Comparison of ENCODE assay signal across 11 cellular contexts in genomic region chr22:29216873-29217666, GRCh38. TPM values are rescaled to one million over a fixed set of nuclear protein-coding genes. Genes with fewer than 3 reads are reported as not detected.
A peak's percentile ranks its signal among the peaks of the same experiment; 100 is the strongest.
DNase-seq lines count a peak whose midpoint lies in the region; ATAC-seq and TF ChIP-seq lines count a peak whose summit lies in the region.
"Had no signal": no experiment of that assay in that cellular context is flagged by ENCODE, and none has a peak within 500 bp of the region (broad histone marks: within the 10 kb centered on the region; RNA-seq: fewer than 3 reads in every experiment).

No MANE protein-coding gene starts in this region.

- H3K27ac ChIP-seq in SJCRH30 (no peak overlapping the region), sigmoid colon (no peak overlapping the region)

- TF ChIP-seq EP300 in sigmoid colon (IDR thresholded peaks at IDR 0.05), result no peak

- TF ChIP-seq POLR2A in sigmoid colon (IDR thresholded peaks at IDR 0.05), result no peak

- H3K4me3 ChIP-seq in GM12865 (ENCODE audit: low read depth, low read length) (no peak overlapping the region), SJCRH30 (no peak overlapping the region), sigmoid colon (no peak overlapping the region)

- H3K36me3 ChIP-seq in SJCRH30 (no peaks in the 10 kb centered on the region), sigmoid colon (no peaks in the 10 kb centered on the region)

- H3K9me3 ChIP-seq in SJCRH30 (replicated peaks) (no peaks in the 10 kb centered on the region), sigmoid colon (no peaks in the 10 kb centered on the region)

- TF ChIP-seq CTCF in GM12865 (IDR thresholded peaks at IDR 0.05; ENCODE audit: insufficient read depth, low read depth, low read length, missing control alignments), result no peak
- TF ChIP-seq CTCF in sigmoid colon (IDR thresholded peaks at IDR 0.05), result no peak

- 78 to 80% methylated on average over 14 of the region's 14 CpGs for WGBS in sigmoid colon, 2 donors

- H3K27me3 ChIP-seq in SJCRH30, result no peaks in the 10 kb centered on the region
- H3K27me3 ChIP-seq in sigmoid colon, result no peaks in the 10 kb centered on the region

- intact Hi-C loops in sigmoid colon (cut with DNase I), result no loop called here

- ATAC-seq in GM21423 (IDR thresholded peaks at IDR 0.05; ENCODE audit: unreplicated experiment), result no peak

- H3K4me1 ChIP-seq in SJCRH30, result peaks cover 9% of the 10 kb centered on the region; the same call in 1 of the 2 replicates
- H3K4me1 ChIP-seq in sigmoid colon, result peaks cover 0 to 4% (median 0%) of the 10 kb centered on the region in 4 donors

- DNase-seq in GM12865 (ENCODE audit: low read depth), result peak; percentile 49
- peak; percentile 44 to 49 for DNase-seq in SJCRH30
- peak; percentile 36 for DNase-seq in glomerular visceral epithelial cell (ENCODE audit: extremely low spot score)
- DNase-seq in sigmoid colon, result peak; percentile 64
- no peak for DNase-seq in activated CD4-positive, alpha-beta T cell treated with anti-CD3 and anti-CD28 coated beads, Interleukin-2, amount 50 U/mL, for 48 hours
- no peak for DNase-seq in NCI-H2196 (lab: John Stamatoyannopoulos, UW; ENCODE audit: unreplicated experiment)
- DNase-seq in NCI-H2171 treated with DMSO at 0.1 percent for 48 hours (lab: John Stamatoyannopoulos, UW), result no peak
- DNase-seq: activated naive CD8-positive, alpha-beta T cell treated with anti-CD3 and anti-CD28 coated beads, Interleukin-2, amount 10 ng/mL, durations not matched to agents 7 days and 5 days; effector memory CD4-positive, alpha-beta T cell; SHP77 had no signal

RNA-seq across cellular contexts. Expression of gene EMID1, which starts 11.4 kb away (rescaled TPM):
- 2.2 and 2.3 TPM in 2 replicates for total RNA-seq in SJCRH30 (2014; rRNA removed; shearing (Covaris generic))
- total RNA-seq in sigmoid colon, result 1 to 10 TPM in 2 of 4 donors, under 1 TPM in 2; 0.27 to 4.7 (median 1.2) TPM
- polyA plus RNA-seq in sigmoid colon, result 1 to 10 TPM; 3.2 to 5.9 (median 3.6) TPM
- total RNA-seq: activated naive CD8-positive, alpha-beta T cell treated with anti-CD3 and anti-CD28 coated beads, Interleukin-2, amount 10 ng/mL, durations not matched to agents 7 days and 5 days had no signal

RNA-seq across cellular contexts. Expression of gene RHBDD3, which starts 50.7 kb away (rescaled TPM):
- total RNA-seq in SJCRH30 (2014; rRNA removed; shearing (Covaris generic)), result 20.3 and 21.8 TPM in 2 replicates
- total RNA-seq in sigmoid colon, result 10 to 100 TPM; 16.1 to 20.5 (median 18.0) TPM
- polyA plus RNA-seq in sigmoid colon, result 10 to 100 TPM in 1 of 3 donors, 1 to 10 TPM in 2; 5.4 to 40.7 (median 8.3) TPM

RNA-seq across cellular contexts. Expression of gene EWSR1, which starts 51.0 kb away (rescaled TPM):
- 275 and 298 TPM in 2 replicates for total RNA-seq in SJCRH30 (2014; rRNA removed; shearing (Covaris generic))
- 100 to 1,000 TPM; 170 to 233 (median 177) TPM for total RNA-seq in sigmoid colon
- polyA plus RNA-seq in sigmoid colon, result 100 to 1,000 TPM in 1 of 3 donors, 10 to 100 TPM in 2; 81.4 to 182 (median 83.5) TPM

Comparison
In these comparisons a context has a peak if more than half of its experiments do, and no peak if none do; other contexts are left out.
1. DNase-seq: peak in GM12865 (single experiment), SJCRH30 (2 of 2), glomerular visceral epithelial cell (single experiment) and sigmoid colon (single experiment); none in activated CD4-positive, alpha-beta T cell treated with anti-CD3 and anti-CD28 coated beads, Interleukin-2, amount 50 U/mL, for 48 hours (0 of 2), NCI-H2196 (single experiment) and NCI-H2171 treated with DMSO at 0.1 percent for 48 hours (single experiment).